Comparison of ENCODE assay signal across 1 cellular context in genomic region chr11:69013009-69013951, GRCh38.
A peak's percentile ranks its signal among the peaks of the same experiment; 100 is the strongest.
TF ChIP-seq lines count a peak whose summit lies in the region.

Gene MRGPRF (minus strand): TSS chr11:69013246. CDS start chr11:69009901, 3,345 bp downstream.

TF ChIP-seq in HepG2, 621 proteins besides CTCF, POLR2A, EP300 and RAD21 (continued from another document):
- TF ChIP-seq ZNF556 (CRISPR knock-in tag; IDR thresholded peaks at IDR 0.05; ENCODE audit: borderline replicate concordance) (no peak), GABPA (IDR thresholded peaks at IDR 0.05; ENCODE audit: low read depth, low read length) (no peak), GABPA (CRISPR knock-in tag; IDR thresholded peaks at IDR 0.05; ENCODE audit: low read depth) (no peak), THAP7 (CRISPR knock-in tag; IDR thresholded peaks at IDR 0.05) (no peak), SNAPC4 (CRISPR knock-in tag; IDR thresholded peaks at IDR 0.05) (no peak), SPEN (CRISPR knock-in tag; IDR thresholded peaks at IDR 0.05; ENCODE audit: low read depth) (no peak), RELA (CRISPR knock-in tag; IDR thresholded peaks at IDR 0.05) (no peak), SRSF9 (IDR thresholded peaks at IDR 0.05; ENCODE audit: borderline replicate concordance, insufficient read depth, low read depth, low read length, poor library complexity, severe bottlenecking) (no peak), NCOA5 (CRISPR knock-in tag; IDR thresholded peaks at IDR 0.05) (no peak), ZSCAN30 (CRISPR knock-in tag; IDR thresholded peaks at IDR 0.05) (no peak), MYC (CRISPR knock-in tag; IDR thresholded peaks at IDR 0.05; ENCODE audit: borderline replicate concordance) (no peak), ZNF691 (CRISPR knock-in tag; IDR thresholded peaks at IDR 0.05; ENCODE audit: borderline replicate concordance, low read depth) (peak; percentile 99), TRIM24 (CRISPR knock-in tag; IDR thresholded peaks at IDR 0.05) (no peak), RBFOX2 (IDR thresholded peaks at IDR 0.05; ENCODE audit: low read depth, low read length) (no peak), KLF9 (CRISPR knock-in tag; IDR thresholded peaks at IDR 0.05; ENCODE audit: low read depth) (no peak), CHD4 (IDR thresholded peaks at IDR 0.05; ENCODE audit: borderline replicate concordance, low read length) (no peak)
